Comparison of ENCODE assay signal across 1 cellular context in genomic region chr19:48632286-48632685, GRCh38.
TF ChIP-seq lines count a peak whose summit lies in the region.

No MANE protein-coding gene starts in this region.

TF ChIP-seq in HEK293, 187 proteins besides CTCF, POLR2A, EP300 and RAD21:
- TF ChIP-seq ZFHX2 (tag by site-specific recombination; conservative IDR thresholded peaks at IDR 0.05), result peak; percentile 38
